Comparison of ENCODE assay signal across 27 cellular contexts in genomic region chr12:29778531-29778930, GRCh38. TPM values are rescaled to one million over a fixed set of nuclear protein-coding genes. Genes with fewer than 3 reads are reported as not detected.
"Had no signal": no experiment of that assay in that cellular context is flagged by ENCODE, and none has a peak within 500 bp of the region (broad histone marks: within the 10 kb centered on the region; RNA-seq: fewer than 3 reads in every experiment).

No MANE protein-coding gene starts in this region.

- H3K9ac ChIP-seq: neural progenitor cell had no signal

- H3K4me1 ChIP-seq: upper lobe of right lung had no signal

- H3K27ac Mint-ChIP-seq: memory B cell; naive thymus-derived CD4-positive, alpha-beta T cell; natural killer cell treated with Interleukin-12 subunit alpha and Interleukin-12 subunit beta and Interleukin-15 and Interleukin-18, amount 100 ng/mL, for 72 hours; neural progenitor cell; progenitor cell of endocrine pancreas; stimulated activated memory B cell treated with anti-CD40 and anti-IgM and Interleukin-4, amounts not matched to agents 10 μg/mL and 1 μg/mL and 100 μg/mL, for 72 hours; stimulated activated naive CD8-positive, alpha-beta T cell treated with anti-CD3 and anti-CD28 coated beads, Interleukin-15, amount 100 ng/mL, for 72 hours had no signal

- H3K36me3 ChIP-seq: neutrophil, right atrium auricular region, right lobe of liver, upper lobe of right lung had no signal

- H3K36me3 Mint-ChIP-seq: memory B cell; natural killer cell treated with Interleukin-12 subunit alpha and Interleukin-12 subunit beta and Interleukin-15 and Interleukin-18, amount 100 ng/mL, for 72 hours; stimulated activated memory B cell treated with anti-CD40 and anti-IgM and Interleukin-4, amounts not matched to agents 10 μg/mL and 1 μg/mL and 100 μg/mL, for 72 hours had no signal

- H3K27ac ChIP-seq: heart right ventricle, hepatocyte, left ventricle myocardium inferior, neural progenitor cell, neutrophil, right atrium auricular region, right lobe of liver, upper lobe of right lung had no signal

- H3K27me3 ChIP-seq: right atrium auricular region, right lobe of liver had no signal

- H3K4me2 ChIP-seq: hepatocyte, neural progenitor cell, smooth muscle cell had no signal

- DNase-seq: heart right ventricle; islet precursor cell; left ventricle myocardium inferior; midbrain; mucosa of descending colon; naive thymus-derived CD4-positive, alpha-beta T cell; occipital lobe; right lobe of liver; stimulated activated CD4-positive, alpha-beta T cell treated with anti-CD3 and anti-CD28 coated beads, Interleukin-1b, Interleukin-23, amount 100 ng/mL, for 48 hours; stimulated activated CD4-positive, alpha-beta T cell treated with anti-CD3 and anti-CD28 coated beads, Interleukin-2, amount 100 ng/mL, for 48 hours; stimulated activated CD4-positive, alpha-beta T cell treated with anti-CD3 and anti-CD28 coated beads, Interleukin-4, amount 100 ng/mL, for 4 hours; stimulated activated CD8-positive, alpha-beta memory T cell treated with anti-CD3 and anti-CD28 coated beads, Interleukin-4, amount 100 ng/mL, for 48 hours; stimulated activated naive CD4-positive, alpha-beta T cell treated with Interleukin-2 at 50 U/mL for 16 hours; stimulated activated naive CD8-positive, alpha-beta T cell treated with anti-CD3 and anti-CD28 coated beads, Interleukin-15, amount 100 ng/mL, for 72 hours; substantia nigra; trophoblast cell; upper lobe of right lung had no signal

- H3K4me3 ChIP-seq: heart right ventricle, hepatocyte, left ventricle myocardium inferior, lung, mucosa of descending colon, neural progenitor cell, right atrium auricular region, right lobe of liver, smooth muscle cell, upper lobe of right lung had no signal

- H2AFZ ChIP-seq: hepatocyte, neural progenitor cell had no signal

- H3K4me1 Mint-ChIP-seq: memory B cell; stimulated activated memory B cell treated with anti-CD40 and anti-IgM and Interleukin-4, amounts not matched to agents 10 μg/mL and 1 μg/mL and 100 μg/mL, for 72 hours had no signal

- H3K4me3 Mint-ChIP-seq: memory B cell; naive thymus-derived CD4-positive, alpha-beta T cell; natural killer cell treated with Interleukin-12 subunit alpha and Interleukin-12 subunit beta and Interleukin-15 and Interleukin-18, amount 100 ng/mL, for 72 hours; neural progenitor cell; stimulated activated memory B cell treated with anti-CD40 and anti-IgM and Interleukin-4, amounts not matched to agents 10 μg/mL and 1 μg/mL and 100 μg/mL, for 72 hours; stimulated activated naive CD8-positive, alpha-beta T cell treated with anti-CD3 and anti-CD28 coated beads, Interleukin-15, amount 100 ng/mL, for 72 hours had no signal

- H3K9me3 ChIP-seq: mucosa of descending colon, neutrophil, right lobe of liver, upper lobe of right lung had no signal

RNA-seq across cellular contexts. Expression of gene TMTC1, which starts 5.2 kb away (rescaled TPM):
- total RNA-seq: natural killer cell treated with Interleukin-12 subunit alpha and Interleukin-12 subunit beta and Interleukin-15 and Interleukin-18, amount 100 ng/mL, for 72 hours had no signal
- polyA plus RNA-seq: naive thymus-derived CD4-positive, alpha-beta T cell had no signal
